ENCODE assay signal across 20 cellular contexts in the genomic region with DNA sequence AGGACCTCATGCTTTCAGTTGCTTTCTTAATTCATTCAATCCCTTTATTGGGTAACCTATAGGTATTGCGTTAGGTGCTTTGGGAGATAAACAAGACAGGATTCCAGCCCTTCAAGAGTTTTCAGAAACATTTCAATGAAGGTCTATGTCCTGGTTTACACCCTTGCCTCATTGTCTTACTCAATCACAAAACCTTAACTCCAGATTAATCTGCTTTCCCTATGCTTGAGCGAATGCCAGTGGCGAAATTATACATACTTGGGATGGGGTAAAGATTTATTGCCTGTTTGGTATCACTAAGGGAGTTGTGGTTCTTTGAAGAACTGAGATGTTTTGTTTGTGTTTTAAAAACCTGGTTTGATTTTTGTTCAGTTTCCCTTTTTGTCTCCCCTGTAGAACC.
"Had no signal": no experiment of that assay in that cellular context is flagged by ENCODE, and none has a peak within 500 bp of the region (broad histone marks: within the 10 kb centered on the region; RNA-seq: fewer than 3 reads in every experiment).

No MANE protein-coding gene starts in this region.

- H3K27me3 Mint-ChIP-seq: activated CD4-positive, alpha-beta T cell treated with anti-CD3 and anti-CD28 coated beads, Interleukin-2, amount 10 ng/mL, durations not matched to agents 7 days and 5 days; dendritic cell treated with granulocyte-macrophage colony-stimulating factor and Interleukin-4, amounts not matched to agents 40 ng/mL and 50 ng/mL, for 4 days had no signal

- H3K27ac ChIP-seq: breast epithelium, gastrocnemius medialis, left ventricle myocardium inferior, psoas muscle, sigmoid colon, thoracic aorta had no signal

- H3K4me3 Mint-ChIP-seq: activated CD4-positive, alpha-beta T cell treated with anti-CD3 and anti-CD28 coated beads, Interleukin-2, amount 10 ng/mL, durations not matched to agents 7 days and 5 days; activated T-helper 1 cell treated with anti-CD3 and anti-CD28 coated beads, Interleukin-12 subunit alpha, Interleukin-12 subunit beta, Interleukin-2, Interleukin-4 antibody, amounts not matched to agents 30 ng/mL and 10 ng/mL and 1 ng/mL, durations not matched to agents 14 hours and 24 hours and 36 hours; dendritic cell treated with granulocyte-macrophage colony-stimulating factor and Interleukin-4, amounts not matched to agents 40 ng/mL and 50 ng/mL, for 4 days; effector memory CD8-positive, alpha-beta T cell; natural killer cell treated with Interleukin-12 subunit alpha and Interleukin-12 subunit beta and Interleukin-15 and Interleukin-18, amount 100 ng/mL, for 72 hours had no signal

- H3K36me3 Mint-ChIP-seq: natural killer cell treated with Interleukin-12 subunit alpha and Interleukin-12 subunit beta and Interleukin-15 and Interleukin-18, amount 100 ng/mL, for 72 hours had no signal

- DNase-seq: activated CD4-positive, alpha-beta T cell treated with anti-CD3 and anti-CD28 coated beads, Interleukin-2, amount 10 ng/mL, durations not matched to agents 7 days and 5 days; activated CD8-positive, alpha-beta memory T cell treated with anti-CD3 and anti-CD28 coated beads for 24 hours; aorta; cerebellar nuclear complex; effector memory CD8-positive, alpha-beta T cell; gastrocnemius medialis; islet precursor cell; left ventricle myocardium inferior; mesenchymal stem cell; occipital lobe; psoas muscle; sigmoid colon; stimulated activated CD4-positive, alpha-beta T cell treated with anti-CD3 and anti-CD28 coated beads, Interleukin-2, amount 100 ng/mL, for 24 hours; SW 1271 had no signal

- H3K9me3 Mint-ChIP-seq: activated CD4-positive, alpha-beta T cell treated with anti-CD3 and anti-CD28 coated beads, Interleukin-2, amount 10 ng/mL, durations not matched to agents 7 days and 5 days; activated T-helper 1 cell treated with anti-CD3 and anti-CD28 coated beads, Interleukin-12 subunit alpha, Interleukin-12 subunit beta, Interleukin-2, Interleukin-4 antibody, amounts not matched to agents 30 ng/mL and 10 ng/mL and 1 ng/mL, durations not matched to agents 14 hours and 24 hours and 36 hours; dendritic cell treated with granulocyte-macrophage colony-stimulating factor and Interleukin-4, amounts not matched to agents 40 ng/mL and 50 ng/mL, for 4 days; effector memory CD8-positive, alpha-beta T cell; natural killer cell treated with Interleukin-12 subunit alpha and Interleukin-12 subunit beta and Interleukin-15 and Interleukin-18, amount 100 ng/mL, for 72 hours had no signal

- H3K27ac Mint-ChIP-seq: activated CD4-positive, alpha-beta T cell treated with anti-CD3 and anti-CD28 coated beads, Interleukin-2, amount 10 ng/mL, durations not matched to agents 7 days and 5 days; activated T-helper 1 cell treated with anti-CD3 and anti-CD28 coated beads, Interleukin-12 subunit alpha, Interleukin-12 subunit beta, Interleukin-2, Interleukin-4 antibody, amounts not matched to agents 30 ng/mL and 10 ng/mL and 1 ng/mL, durations not matched to agents 14 hours and 24 hours and 36 hours; dendritic cell treated with granulocyte-macrophage colony-stimulating factor and Interleukin-4, amounts not matched to agents 40 ng/mL and 50 ng/mL, for 4 days; effector memory CD8-positive, alpha-beta T cell; natural killer cell treated with Interleukin-12 subunit alpha and Interleukin-12 subunit beta and Interleukin-15 and Interleukin-18, amount 100 ng/mL, for 72 hours had no signal

- H3K9me3 ChIP-seq: breast epithelium, gastrocnemius medialis, left ventricle myocardium inferior, psoas muscle, sigmoid colon, thoracic aorta had no signal

- FAIRE-seq: urothelium cell line had no signal

- ATAC-seq: effector memory CD8-positive, alpha-beta T cell; gastrocnemius medialis; natural killer cell treated with Interleukin-12 subunit alpha and Interleukin-12 subunit beta and Interleukin-15 and Interleukin-18, amount 100 ng/mL, for 72 hours; psoas muscle had no signal

- H3K27me3 ChIP-seq: breast epithelium, gastrocnemius medialis, sigmoid colon had no signal

- H3K36me3 ChIP-seq: breast epithelium, gastrocnemius medialis, left ventricle myocardium inferior, sigmoid colon, thoracic aorta had no signal

- H3K4me1 ChIP-seq: breast epithelium, gastrocnemius medialis, left ventricle myocardium inferior, psoas muscle had no signal

- H3K4me3 ChIP-seq: breast epithelium, gastrocnemius medialis, left ventricle myocardium inferior, psoas muscle, sigmoid colon, thoracic aorta had no signal
